In genomic region chr12:6943719-6944380, GRCh38 we compare ENCODE assay signal across 8 cellular contexts.
DNase-seq lines count a peak whose midpoint lies in the region; ATAC-seq and TF ChIP-seq lines count a peak whose summit lies in the region.

Gene C12orf57, plus strand, starts transcription at chr12:6944022. Its CDS starts 100 bp downstream, at chr12:6944122.
Gene RNU7-1, plus strand, starts transcription at chr12:6943816.

- no peak for TF ChIP-seq CTCF in coronary artery (IDR thresholded peaks at IDR 0.05)

- no peaks in the 10 kb centered on the region for H3K27me3 ChIP-seq in BLaER1

- peaks cover 65% of the 10 kb centered on the region for H3K4me1 ChIP-seq in BLaER1

- peaks cover 41% of the 10 kb centered on the region for H3K36me3 ChIP-seq in BLaER1

- peak within 1 kb of the TSS; percentile 95 for H3K9ac ChIP-seq in BLaER1

- H3K27ac ChIP-seq in BLaER1 (peak within 1 kb of the TSS; percentile 95), coronary artery (peak within 1 kb of the TSS; percentile 91 to 94)

- H4K20me1 ChIP-seq in BLaER1 = no peaks in the 10 kb centered on the region

- H3K4me3 ChIP-seq in BLaER1 (peak within 1 kb of the TSS; percentile 82), coronary artery (peak within 1 kb of the TSS; percentile 78)

- peak within 1 kb of the TSS; percentile 99 for H3K4me2 ChIP-seq in BLaER1

- no peaks in the 10 kb centered on the region for H3K9me3 ChIP-seq in BLaER1

- ATAC-seq in HG03439 (IDR thresholded peaks at IDR 0.05; ENCODE audit: unreplicated experiment) = peak; percentile 39

- DNase-seq in GM19240 (ENCODE audit: insufficient read length, low spot score) (peak; percentile 42), NCI-H446 treated with DMSO at 0.1 percent for 48 hours (lab: John Stamatoyannopoulos, UW) (peak; percentile 99), coronary artery (ENCODE audit: low spot score) (peak; percentile 88), left kidney (ENCODE audit: low read depth, low spot score) (peak; percentile 96)
- DNase-seq in activated CD4-positive, CD25-positive, alpha-beta regulatory T cell treated with anti-CD3 and anti-CD28 coated beads, Interleukin-2, amount 50 U/mL, for 72 hours = peak; percentile 79
- peak; percentile 74 to 76 for DNase-seq in stimulated activated CD4-positive, alpha-beta T cell treated with anti-CD3 and anti-CD28 coated beads, Interleukin-2, amount 100 ng/mL, for 48 hours

Comparison
In these comparisons a context has a peak if more than half of its experiments do, and no peak if none do; other contexts are left out.
1. Peak in every context shown above with its lines: DNase-seq, ATAC-seq, H3K4me3 ChIP-seq and H3K27ac ChIP-seq.
2. DNase-seq: peak in every context shown above with its lines; median percentile 99 in NCI-H446 treated with DMSO at 0.1 percent for 48 hours; 96 in left kidney; 88 in coronary artery; 79 in activated CD4-positive, CD25-positive, alpha-beta regulatory T cell treated with anti-CD3 and anti-CD28 coated beads, Interleukin-2, amount 50 U/mL, for 72 hours; 75 in stimulated activated CD4-positive, alpha-beta T cell treated with anti-CD3 and anti-CD28 coated beads, Interleukin-2, amount 100 ng/mL, for 48 hours; 42 in GM19240.